Comparison of ENCODE assay signal across 1 cellular context in genomic region chr20:10110151-10110550, GRCh38.
TF ChIP-seq lines count a peak whose summit lies in the region.

No MANE protein-coding gene starts in this region.

TF ChIP-seq in GM23338, 12 proteins besides CTCF, POLR2A, EP300 and RAD21 (continued from another document):
- TF ChIP-seq REST (IDR thresholded peaks at IDR 0.05; ENCODE audit: unreplicated experiment), result no peak
- TF ChIP-seq EZH2 (IDR thresholded peaks at IDR 0.05; ENCODE audit: low read depth, unreplicated experiment), result no peak
- TF ChIP-seq, protein P1, sequence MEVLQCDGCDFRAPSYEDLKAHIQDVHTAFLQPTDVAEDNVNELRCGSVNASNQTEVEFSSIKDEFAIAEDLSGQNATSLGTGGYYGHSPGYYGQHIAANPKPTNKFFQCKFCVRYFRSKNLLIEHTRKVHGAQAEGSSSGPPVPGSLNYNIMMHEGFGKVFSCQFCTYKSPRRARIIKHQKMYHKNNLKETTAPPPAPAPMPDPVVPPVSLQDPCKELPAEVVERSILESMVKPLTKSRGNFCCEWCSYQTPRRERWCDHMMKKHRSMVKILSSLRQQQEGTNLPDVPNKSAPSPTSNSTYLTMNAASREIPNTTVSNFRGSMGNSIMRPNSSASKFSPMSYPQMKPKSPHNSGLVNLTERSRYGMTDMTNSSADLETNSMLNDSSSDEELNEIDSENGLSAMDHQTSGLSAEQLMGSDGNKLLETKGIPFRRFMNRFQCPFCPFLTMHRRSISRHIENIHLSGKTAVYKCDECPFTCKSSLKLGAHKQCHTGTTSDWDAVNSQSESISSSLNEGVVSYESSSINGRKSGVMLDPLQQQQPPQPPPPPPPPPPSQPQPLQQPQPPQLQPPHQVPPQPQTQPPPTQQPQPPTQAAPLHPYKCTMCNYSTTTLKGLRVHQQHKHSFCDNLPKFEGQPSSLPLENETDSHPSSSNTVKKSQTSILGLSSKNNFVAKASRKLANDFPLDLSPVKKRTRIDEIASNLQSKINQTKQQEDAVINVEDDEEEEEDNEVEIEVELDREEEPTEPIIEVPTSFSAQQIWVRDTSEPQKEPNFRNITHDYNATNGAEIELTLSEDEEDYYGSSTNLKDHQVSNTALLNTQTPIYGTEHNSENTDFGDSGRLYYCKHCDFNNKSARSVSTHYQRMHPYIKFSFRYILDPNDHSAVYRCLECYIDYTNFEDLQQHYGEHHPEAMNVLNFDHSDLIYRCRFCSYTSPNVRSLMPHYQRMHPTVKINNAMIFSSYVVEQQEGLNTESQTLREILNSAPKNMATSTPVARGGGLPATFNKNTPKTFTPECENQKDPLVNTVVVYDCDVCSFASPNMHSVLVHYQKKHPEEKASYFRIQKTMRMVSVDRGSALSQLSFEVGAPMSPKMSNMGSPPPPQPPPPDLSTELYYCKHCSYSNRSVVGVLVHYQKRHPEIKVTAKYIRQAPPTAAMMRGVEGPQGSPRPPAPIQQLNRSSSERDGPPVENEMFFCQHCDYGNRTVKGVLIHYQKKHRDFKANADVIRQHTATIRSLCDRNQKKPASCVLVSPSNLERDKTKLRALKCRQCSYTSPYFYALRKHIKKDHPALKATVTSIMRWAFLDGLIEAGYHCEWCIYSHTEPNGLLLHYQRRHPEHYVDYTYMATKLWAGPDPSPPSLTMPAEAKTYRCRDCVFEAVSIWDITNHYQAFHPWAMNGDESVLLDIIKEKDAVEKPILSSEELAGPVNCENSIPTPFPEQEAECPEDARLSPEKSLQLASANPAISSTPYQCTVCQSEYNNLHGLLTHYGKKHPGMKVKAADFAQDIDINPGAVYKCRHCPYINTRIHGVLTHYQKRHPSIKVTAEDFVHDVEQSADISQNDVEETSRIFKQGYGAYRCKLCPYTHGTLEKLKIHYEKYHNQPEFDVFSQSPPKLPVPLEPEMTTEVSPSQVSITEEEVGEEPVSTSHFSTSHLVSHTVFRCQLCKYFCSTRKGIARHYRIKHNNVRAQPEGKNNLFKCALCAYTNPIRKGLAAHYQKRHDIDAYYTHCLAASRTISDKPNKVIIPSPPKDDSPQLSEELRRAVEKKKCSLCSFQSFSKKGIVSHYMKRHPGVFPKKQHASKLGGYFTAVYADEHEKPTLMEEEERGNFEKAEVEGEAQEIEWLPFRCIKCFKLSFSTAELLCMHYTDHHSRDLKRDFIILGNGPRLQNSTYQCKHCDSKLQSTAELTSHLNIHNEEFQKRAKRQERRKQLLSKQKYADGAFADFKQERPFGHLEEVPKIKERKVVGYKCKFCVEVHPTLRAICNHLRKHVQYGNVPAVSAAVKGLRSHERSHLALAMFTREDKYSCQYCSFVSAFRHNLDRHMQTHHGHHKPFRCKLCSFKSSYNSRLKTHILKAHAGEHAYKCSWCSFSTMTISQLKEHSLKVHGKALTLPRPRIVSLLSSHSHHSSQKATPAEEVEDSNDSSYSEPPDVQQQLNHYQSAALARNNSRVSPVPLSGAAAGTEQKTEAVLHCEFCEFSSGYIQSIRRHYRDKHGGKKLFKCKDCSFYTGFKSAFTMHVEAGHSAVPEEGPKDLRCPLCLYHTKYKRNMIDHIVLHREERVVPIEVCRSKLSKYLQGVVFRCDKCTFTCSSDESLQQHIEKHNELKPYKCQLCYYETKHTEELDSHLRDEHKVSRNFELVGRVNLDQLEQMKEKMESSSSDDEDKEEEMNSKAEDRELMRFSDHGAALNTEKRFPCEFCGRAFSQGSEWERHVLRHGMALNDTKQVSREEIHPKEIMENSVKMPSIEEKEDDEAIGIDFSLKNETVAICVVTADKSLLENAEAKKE (CRISPR knock-in tag; IDR thresholded peaks at IDR 0.05), result no peak
- no peak for TF ChIP-seq NANOG (IDR thresholded peaks at IDR 0.05; ENCODE audit: borderline replicate concordance)
